21 cellular contexts compared by ENCODE assay signal in genomic region chr4:41321216-41321945, GRCh38.
DNase-seq lines count a peak whose midpoint lies in the region; ATAC-seq, FAIRE-seq and TF ChIP-seq lines count a peak whose summit lies in the region.
"Had no signal": no experiment of that assay in that cellular context is flagged by ENCODE, and none has a peak within 500 bp of the region (broad histone marks: within the 10 kb centered on the region; RNA-seq: fewer than 3 reads in every experiment).

No MANE protein-coding gene starts in this region.

- H3K27me3 Mint-ChIP-seq in stimulated activated naive B cell treated with anti-CD40 and anti-IgM and Interleukin-4, amounts not matched to agents 10 μg/mL and 1 μg/mL and 100 μg/mL, for 72 hours, result peaks cover 0 to 3% of the 10 kb centered on the region in 2 donors
- H3K27me3 Mint-ChIP-seq: CD4-positive, alpha-beta memory T cell had no signal

- H2AFZ ChIP-seq in MM.1S (ENCODE audit: low read length), result no peak overlapping the region
- H2AFZ ChIP-seq: GM23248 had no signal

- H3K36me3 Mint-ChIP-seq in stimulated activated naive B cell treated with anti-CD40 and anti-IgM and Interleukin-4, amounts not matched to agents 10 μg/mL and 1 μg/mL and 100 μg/mL, for 72 hours, result no peaks in the 10 kb centered on the region
- H3K36me3 Mint-ChIP-seq: CD14-positive monocyte; CD4-positive, alpha-beta memory T cell; IgD-negative memory B cell had no signal

- no peak overlapping the region for H3K4me3 Mint-ChIP-seq in stimulated activated naive B cell treated with anti-CD40 and anti-IgM and Interleukin-4, amounts not matched to agents 10 μg/mL and 1 μg/mL and 100 μg/mL, for 72 hours
- H3K4me3 Mint-ChIP-seq: CD14-positive monocyte; CD4-positive, alpha-beta memory T cell had no signal

- no peak overlapping the region for H3K9ac ChIP-seq in MM.1S (ENCODE audit: low read length)
- H3K9ac ChIP-seq: GM23248 had no signal

- no peaks in the 10 kb centered on the region for H4K20me1 ChIP-seq in MM.1S (ENCODE audit: insufficient read depth, low read length)

- TF ChIP-seq POLR2A in A549 (IDR thresholded peaks at IDR 0.05; ENCODE audit: low read length), result no peak

- POLR2A ChIA-PET in A549 (lab: Yijun Ruan, JAX), result no interaction called here

- peaks cover 5% of the 10 kb centered on the region; the same call in 1 of the 2 replicates for H3F3A ChIP-seq in MM.1S (ENCODE audit: insufficient read depth, low read length)

- H3K4me3 ChIP-seq in A549 (no peak overlapping the region), MM.1S (ENCODE audit: low read length) (no peak overlapping the region), RWPE2 (ENCODE audit: severe bottlenecking) (no peak overlapping the region)
- H3K4me3 ChIP-seq: GM23248, HAP-1 had no signal

- H3K4me1 Mint-ChIP-seq in stimulated activated naive B cell treated with anti-CD40 and anti-IgM and Interleukin-4, amounts not matched to agents 10 μg/mL and 1 μg/mL and 100 μg/mL, for 72 hours, result peaks cover 13 to 18% of the 10 kb centered on the region in 2 donors
- H3K4me1 Mint-ChIP-seq: CD14-positive monocyte; CD4-positive, alpha-beta memory T cell had no signal

- H3K9me3 ChIP-seq in A549, result peaks cover 11% of the 10 kb centered on the region; the same call in 1 of the 3 replicates
- H3K9me3 ChIP-seq in MM.1S (replicated peaks; ENCODE audit: insufficient read depth, low read length), result no peaks in the 10 kb centered on the region
- H3K9me3 ChIP-seq in RWPE2 (ENCODE audit: severe bottlenecking), result peaks cover 3% of the 10 kb centered on the region

- CTCF ChIA-PET in A549 (lab: Yijun Ruan, JAX), result interaction anchor here (0.9 kb wide), 1 partner anchor 36 kb away, joined by 3 read pairs; no protein-coding TSS in a partner anchor

- no peaks in the 10 kb centered on the region for H3K36me3 ChIP-seq in MM.1S (replicated peaks; ENCODE audit: insufficient read depth, low read length)
- H3K36me3 ChIP-seq in RWPE2 (ENCODE audit: low read depth), result no peaks in the 10 kb centered on the region
- H3K36me3 ChIP-seq: HAP-1 had no signal

- TF ChIP-seq RAD21 in A549 (conservative IDR thresholded peaks at IDR 0.05 in 1 of 2, IDR thresholded peaks at IDR 0.05 in 1 of 2), result no peak

- H3K4me1 ChIP-seq in A549, result peaks cover 41% of the 10 kb centered on the region
- peaks cover 12% of the 10 kb centered on the region; the same call in 1 of the 2 replicates for H3K4me1 ChIP-seq in MM.1S (ENCODE audit: low read length)
- H3K4me1 ChIP-seq in RWPE2 (ENCODE audit: insufficient read depth, poor library complexity, severe bottlenecking), result peaks cover 26% of the 10 kb centered on the region

- H3K9me3 Mint-ChIP-seq in stimulated activated naive B cell treated with anti-CD40 and anti-IgM and Interleukin-4, amounts not matched to agents 10 μg/mL and 1 μg/mL and 100 μg/mL, for 72 hours, result peaks cover 0 to 9% of the 10 kb centered on the region in 2 donors

- TF ChIP-seq CTCF in A549 (IDR thresholded peaks at IDR 0.05), result no peak
- no peak for TF ChIP-seq CTCF in MM.1S (IDR thresholded peaks at IDR 0.05; ENCODE audit: low read length)
- TF ChIP-seq CTCF in RWPE2 (IDR thresholded peaks at IDR 0.05; ENCODE audit: poor library complexity, severe bottlenecking), result no peak

- no peaks in the 10 kb centered on the region for H3K79me2 ChIP-seq in MM.1S (ENCODE audit: low read length)

- H3K27me3 ChIP-seq in MM.1S (replicated peaks; ENCODE audit: insufficient read depth, low read length) (no peaks in the 10 kb centered on the region), RWPE2 (ENCODE audit: insufficient read depth, poor library complexity, severe bottlenecking) (no peaks in the 10 kb centered on the region)

- H3K4me2 ChIP-seq in A549, result no peak overlapping the region
- H3K4me2 ChIP-seq in MM.1S (ENCODE audit: low read depth, low read length), result no peak overlapping the region

- DNase-seq in A549 (ENCODE audit: low read depth in 1 of 2, low spot score in 1 of 2), result no peak
- DNase-seq in MM.1S, result peak; percentile 61
- DNase-seq in RWPE2 (ENCODE audit: low spot score), result no peak
- no peak for DNase-seq in stimulated activated naive B cell treated with anti-CD40 and anti-IgM and Interleukin-4, amounts not matched to agents 10 μg/mL and 1 μg/mL and 100 μg/mL, for 72 hours
- no peak for DNase-seq in hypothalamus (lab: John Stamatoyannopoulos, UW)
- no peak for DNase-seq in NCI-H2107 (lab: John Stamatoyannopoulos, UW)
- DNase-seq in globus pallidus (ENCODE audit: low spot score), result no peak
- DNase-seq: AML-193; CD4-positive, alpha-beta memory T cell; DMS153; DMS79; GDM1; GM23248 had no signal

- ATAC-seq in A549 (no peak), RWPE2 (ENCODE audit: low read depth) (no peak)
- ATAC-seq in stimulated activated naive B cell treated with anti-CD40 and anti-IgM and Interleukin-4, amounts not matched to agents 10 μg/mL and 1 μg/mL and 100 μg/mL, for 72 hours (replicated peaks), result peak; percentile 58 to 64

- no peak for FAIRE-seq in A549 (lab: Jason Lieb, UNC)
- FAIRE-seq: A204.1, GM12892, GM18507, HTR-8/SVneo had no signal

- peak overlapping the region; percentile 20 for H3K27ac Mint-ChIP-seq in stimulated activated naive B cell treated with anti-CD40 and anti-IgM and Interleukin-4, amounts not matched to agents 10 μg/mL and 1 μg/mL and 100 μg/mL, for 72 hours
- H3K27ac Mint-ChIP-seq: CD14-positive monocyte; CD4-positive, alpha-beta memory T cell; IgD-negative memory B cell had no signal

- no peak for TF ChIP-seq EP300 in A549 (IDR thresholded peaks at IDR 0.05)

- H3K9me2 ChIP-seq in MM.1S (replicated peaks; ENCODE audit: insufficient read depth, low read length), result no peaks in the 10 kb centered on the region

- H3K27ac ChIP-seq in A549, result peak overlapping the region; percentile 76 to 83
- H3K27ac ChIP-seq in MM.1S (ENCODE audit: low read length), result no peak overlapping the region; the same call in 1 of the 2 replicates
- peak overlapping the region; percentile 89 for H3K27ac ChIP-seq in RWPE2 (ENCODE audit: poor library complexity, severe bottlenecking)
- H3K27ac ChIP-seq: GM23248, HL-60 had no signal

TF ChIP-seq in A549, 52 proteins besides CTCF, POLR2A, EP300 and RAD21:
- TF ChIP-seq KDM1A (IDR thresholded peaks at IDR 0.05; ENCODE audit: low read depth) (peak; percentile 44; the same call in 1 of the 2 replicates), RNF2 (IDR thresholded peaks at IDR 0.05; ENCODE audit: borderline replicate concordance, low read depth) (no peak), CHD4 (IDR thresholded peaks at IDR 0.05; ENCODE audit: borderline replicate concordance) (0 out of 2 replicates have a peak, but pooled peaks have one; percentile 52)

Comparison
In these comparisons a context has a peak if more than half of its experiments do, and no peak if none do; other contexts are left out.
1. ATAC-seq: peak in stimulated activated naive B cell treated with anti-CD40 and anti-IgM and Interleukin-4, amounts not matched to agents 10 μg/mL and 1 μg/mL and 100 μg/mL, for 72 hours (2 of 2); none in A549 (0 of 2) and RWPE2 (single experiment).